Comparison of ENCODE assay signal across 23 cellular contexts in genomic region chr17:6392609-6393367, GRCh38. TPM values are rescaled to one million over a fixed set of nuclear protein-coding genes. Genes with fewer than 3 reads are reported as not detected.
A peak's percentile ranks its signal among the peaks of the same experiment; 100 is the strongest.
DNase-seq lines count a peak whose midpoint lies in the region; ATAC-seq, FAIRE-seq and TF ChIP-seq lines count a peak whose summit lies in the region.
"Had no signal": no experiment of that assay in that cellular context is flagged by ENCODE, and none has a peak within 500 bp of the region (broad histone marks: within the 10 kb centered on the region; RNA-seq: fewer than 3 reads in every experiment).

No MANE protein-coding gene starts in this region.

- H3K9ac ChIP-seq in astrocyte (ENCODE audit: low read length): no peak overlapping the region
- H3K9ac ChIP-seq: BLaER1 had no signal

- H3K36me3 ChIP-seq in astrocyte (ENCODE audit: insufficient read depth, low read length) (no peaks in the 10 kb centered on the region), pancreas (no peaks in the 10 kb centered on the region)
- H3K36me3 ChIP-seq: BLaER1, upper lobe of left lung had no signal

- no peaks in the 10 kb centered on the region for H3K4me1 ChIP-seq in astrocyte (ENCODE audit: insufficient read depth, low read length)
- H3K4me1 ChIP-seq in pancreas: peaks cover 0 to 7% (median 0%) of the 10 kb centered on the region in 3 donors
- H3K4me1 ChIP-seq: BLaER1, upper lobe of left lung had no signal

- no peaks in the 10 kb centered on the region for H3K79me2 ChIP-seq in astrocyte (ENCODE audit: insufficient read depth, low read length)

- H3K36me3 Mint-ChIP-seq in astrocyte (ENCODE audit: low read depth, unreplicated experiment): no peaks in the 10 kb centered on the region
- H3K36me3 Mint-ChIP-seq: stimulated activated naive B cell treated with anti-CD40 and anti-IgM and Interleukin-4, amounts not matched to agents 10 μg/mL and 1 μg/mL and 100 μg/mL, for 72 hours had no signal

- DNase-seq in DMS153 (lab: John Stamatoyannopoulos, UW): peak; percentile 35
- DNase-seq in DMS153 treated with DMSO at 0.1 percent for 48 hours (lab: John Stamatoyannopoulos, UW; ENCODE audit: unreplicated experiment): no peak
- peak; percentile 9 for DNase-seq in NCI-H1417 treated with DMSO at 0.1 percent for 48 hours (lab: John Stamatoyannopoulos, UW)
- DNase-seq in astrocyte (ENCODE audit: low read depth): peak; percentile 38
- no peak for DNase-seq in pancreas
- DNase-seq in SKM-1 (lab: John Stamatoyannopoulos, UW; ENCODE audit: unreplicated experiment): no peak
- no peak for DNase-seq in caudate nucleus (lab: John Stamatoyannopoulos, UW)
- DNase-seq in NK-92 treated with Interleukin-12 subunit alpha and Interleukin-12 subunit beta, amount 100 ng/mL, for 24 hours (lab: John Stamatoyannopoulos, UW): no peak
- DNase-seq: activated B cell treated with CpG ODN at 0.5 μM for 24 hours; activated CD8-positive, alpha-beta memory T cell treated with anti-CD3 and anti-CD28 coated beads for 24 hours; DND-41; nephron progenitor cell; stimulated activated CD4-positive, alpha-beta T cell treated with anti-CD3 and anti-CD28 coated beads, Interleukin-12 subunit alpha, Interleukin-12 subunit beta, amount 100 ng/mL, for 4 hours; stimulated activated naive B cell treated with anti-CD40 and anti-IgM and Interleukin-4, amounts not matched to agents 10 μg/mL and 1 μg/mL and 100 μg/mL, for 72 hours; T-helper 17 cell; upper lobe of left lung had no signal

- FAIRE-seq in astrocyte (lab: Jason Lieb, UNC) (no peak), pancreas (lab: Jason Lieb, UNC) (no peak)
- FAIRE-seq: H54 had no signal

- no peak overlapping the region for H2AFZ ChIP-seq in astrocyte (ENCODE audit: low read depth, low read length)

- no peak overlapping the region for H3K4me3 ChIP-seq in astrocyte (ENCODE audit: insufficient read depth, low read depth, low read length)
- no peak overlapping the region for H3K4me3 ChIP-seq in pancreas
- H3K4me3 ChIP-seq: BLaER1, upper lobe of left lung had no signal

- WGBS in pancreas, 2 donors: 7 to 13% methylated on average over 15 of the region's 15 CpGs

- H3K4me2 ChIP-seq in astrocyte (ENCODE audit: low read length): no peak overlapping the region
- H3K4me2 ChIP-seq: BLaER1 had no signal

- H3K27ac Mint-ChIP-seq in astrocyte (ENCODE audit: unreplicated experiment): no peak overlapping the region
- H3K27ac Mint-ChIP-seq: activated B cell treated with CpG ODN at 0.5 μM for 24 hours; activated T-helper 17 cell treated with anti-CD3 and anti-CD28 coated beads, Interleukin-2, amount 50 U/mL, for 72 hours; nephron progenitor cell; stimulated activated naive B cell treated with anti-CD40 and anti-IgM and Interleukin-4, amounts not matched to agents 10 μg/mL and 1 μg/mL and 100 μg/mL, for 72 hours; T-helper 17 cell had no signal

- intact Hi-C loops in pancreas (cut with DNase I): no loop called here

- H3K9me3 ChIP-seq in astrocyte (ENCODE audit: insufficient read depth, low read depth, low read length) (no peaks in the 10 kb centered on the region), pancreas (no peaks in the 10 kb centered on the region)
- H3K9me3 ChIP-seq: BLaER1, upper lobe of left lung had no signal

- no peaks in the 10 kb centered on the region for H4K20me1 ChIP-seq in astrocyte (ENCODE audit: insufficient read depth, low read length)
- H4K20me1 ChIP-seq: BLaER1 had no signal

- H3K27ac ChIP-seq in astrocyte (ENCODE audit: low read depth, low read length): no peak overlapping the region
- H3K27ac ChIP-seq in pancreas: no peak overlapping the region
- H3K27ac ChIP-seq in caudate nucleus (ENCODE audit: low read depth, low read length): no peak overlapping the region
- H3K27ac ChIP-seq: 22Rv1, BLaER1, HL-60, upper lobe of left lung had no signal

- H3K9me3 Mint-ChIP-seq in astrocyte (ENCODE audit: unreplicated experiment): peaks cover 4% of the 10 kb centered on the region
- H3K9me3 Mint-ChIP-seq: activated T-helper 17 cell treated with anti-CD3 and anti-CD28 coated beads, Interleukin-2, amount 50 U/mL, for 72 hours; nephron progenitor cell had no signal

- TF ChIP-seq CTCF in astrocyte (IDR thresholded peaks at IDR 0.05; ENCODE audit: insufficient read depth, low read depth, low read length) (no peak), pancreas (IDR thresholded peaks at IDR 0.05) (no peak)

- no peak overlapping the region for H3K4me3 Mint-ChIP-seq in astrocyte (ENCODE audit: unreplicated experiment)
- H3K4me3 Mint-ChIP-seq: activated B cell treated with CpG ODN at 0.5 μM for 24 hours; activated T-helper 17 cell treated with anti-CD3 and anti-CD28 coated beads, Interleukin-2, amount 50 U/mL, for 72 hours; nephron progenitor cell; stimulated activated naive B cell treated with anti-CD40 and anti-IgM and Interleukin-4, amounts not matched to agents 10 μg/mL and 1 μg/mL and 100 μg/mL, for 72 hours; T-helper 17 cell had no signal

- H3K4me1 Mint-ChIP-seq in astrocyte (ENCODE audit: low read depth, unreplicated experiment): peaks cover 3% of the 10 kb centered on the region
- H3K4me1 Mint-ChIP-seq: activated B cell treated with CpG ODN at 0.5 μM for 24 hours; activated T-helper 17 cell treated with anti-CD3 and anti-CD28 coated beads, Interleukin-2, amount 50 U/mL, for 72 hours; nephron progenitor cell; stimulated activated naive B cell treated with anti-CD40 and anti-IgM and Interleukin-4, amounts not matched to agents 10 μg/mL and 1 μg/mL and 100 μg/mL, for 72 hours; T-helper 17 cell had no signal

- ATAC-seq in pancreas: peak; percentile 24 to 80 (median 50)
- ATAC-seq: activated T-helper 17 cell treated with anti-CD3 and anti-CD28 coated beads, Interleukin-2, amount 50 U/mL, for 72 hours; esophagus mucosa; stimulated activated naive B cell treated with anti-CD40 and anti-IgM and Interleukin-4, amounts not matched to agents 10 μg/mL and 1 μg/mL and 100 μg/mL, for 72 hours; T-helper 17 cell had no signal

- H3K27me3 Mint-ChIP-seq in astrocyte (ENCODE audit: low read depth, unreplicated experiment): peaks cover 47% of the 10 kb centered on the region

- H3K27me3 ChIP-seq in astrocyte (ENCODE audit: insufficient read depth, low read length) (peaks cover 23% of the 10 kb centered on the region), pancreas (peaks cover 0 to 3% (median 2%) of the 10 kb centered on the region in 4 donors)
- H3K27me3 ChIP-seq: BLaER1 had no signal

RNA-seq across cellular contexts. Expression of gene AIPL1, which starts 42.1 kb away (rescaled TPM):
- total RNA-seq in astrocyte: not detected in 2 replicates
- not detected for total RNA-seq in pancreas
- polyA plus RNA-seq in pancreas: under 1 TPM in 1 of 2 donors, not detected in 1; 0.04 TPM
- total RNA-seq: activated B cell treated with CpG ODN at 0.5 μM for 24 hours; activated T-helper 17 cell treated with anti-CD3 and anti-CD28 coated beads, Interleukin-2, amount 50 U/mL, for 72 hours; cardiac septum; esophagus mucosa; T-helper 17 cell; upper lobe of left lung had no signal

RNA-seq across cellular contexts. Expression of gene PIMREG, which starts 51.5 kb away (rescaled TPM):
- total RNA-seq in astrocyte (1.1 and 2.6 TPM in 2 replicates), pancreas (under 1 TPM in 3 of 6 donors, not detected in 3; 0.12 to 0.50 (median 0.16) TPM)
- under 1 TPM in 1 of 2 donors, not detected in 1; 0.09 TPM for polyA plus RNA-seq in pancreas
- total RNA-seq: cardiac septum, T-helper 17 cell had no signal

Comparison
In these comparisons a context has a peak if more than half of its experiments do, and no peak if none do; other contexts are left out.
1. DNase-seq: peak in DMS153 (single experiment), NCI-H1417 treated with DMSO at 0.1 percent for 48 hours (single experiment) and astrocyte (single experiment); none in DMS153 treated with DMSO at 0.1 percent for 48 hours (single experiment), pancreas (0 of 6), SKM-1 (single experiment), caudate nucleus (0 of 61) and NK-92 treated with Interleukin-12 subunit alpha and Interleukin-12 subunit beta, amount 100 ng/mL, for 24 hours (single experiment).